ENCODE assay signal across 11 cellular contexts in the genomic region with DNA sequence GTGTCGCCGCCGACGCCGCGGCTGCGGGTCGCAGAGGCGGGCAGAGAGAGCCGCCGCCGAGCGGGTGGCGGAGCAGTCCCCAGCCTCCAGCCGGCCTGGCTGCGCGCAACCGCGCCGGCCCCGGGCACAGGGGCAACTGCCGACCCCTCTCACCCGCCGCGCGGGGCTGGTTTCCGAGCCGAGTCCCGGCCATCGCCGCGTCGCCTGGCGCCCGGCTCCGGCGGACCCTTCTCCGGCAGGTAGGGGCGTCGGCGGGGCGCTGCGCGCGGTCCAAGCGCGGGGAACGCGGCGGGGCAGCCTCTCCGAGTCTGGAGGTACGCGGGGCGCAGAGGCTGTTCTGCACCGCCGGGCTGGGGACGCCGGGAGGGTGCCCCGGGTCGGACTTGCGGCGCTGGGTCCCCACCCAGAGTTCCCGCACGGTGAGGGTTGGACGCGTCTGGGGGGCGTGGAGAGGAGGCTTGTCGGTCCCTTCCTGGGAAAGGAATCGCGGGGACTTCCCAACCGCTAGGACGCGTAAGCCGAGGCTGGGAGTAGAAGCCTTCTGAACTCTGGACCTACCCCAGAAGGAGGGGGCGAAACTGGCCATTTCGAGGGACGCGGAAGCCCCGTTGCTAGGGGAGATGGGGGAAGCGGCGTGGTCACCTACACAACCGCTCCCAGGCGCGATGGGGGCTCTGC.
DNase-seq lines count a peak whose midpoint lies in the region; ATAC-seq and TF ChIP-seq lines count a peak whose summit lies in the region.
"Had no signal": no experiment of that assay in that cellular context is flagged by ENCODE, and none has a peak within 500 bp of the region (broad histone marks: within the 10 kb centered on the region; RNA-seq: fewer than 3 reads in every experiment).

No MANE protein-coding gene starts in this region.

- no peaks in the 10 kb centered on the region for H3K4me1 ChIP-seq in right cardiac atrium (ENCODE audit: control insufficient read depth, insufficient read depth, low read length)
- H3K4me1 ChIP-seq in mesendoderm (ENCODE audit: control insufficient read depth, low read depth, low read length): no peaks in the 10 kb centered on the region

- no peak overlapping the region for H2BK15ac ChIP-seq in mesendoderm (replicated peaks; ENCODE audit: low read depth)

- ATAC-seq in right cardiac atrium (peak in 1 of 2 donors; percentile 26), left ventricle myocardium superior (no peak), HG03460 (IDR thresholded peaks at IDR 0.05; ENCODE audit: unreplicated experiment) (no peak)

- intact Hi-C loops in right cardiac atrium (cut with DNase I): no loop called here
- intact Hi-C loops in left ventricle myocardium superior (cut with micrococcal nuclease): no loop called here

- peak overlapping the region; percentile 80 for H3K56ac ChIP-seq in mesendoderm (ENCODE audit: low read length)

- no peaks in the 10 kb centered on the region for H3K36me3 ChIP-seq in mesendoderm (ENCODE audit: control insufficient read depth, insufficient read depth, low read length)

- H3K79me1 ChIP-seq in mesendoderm (ENCODE audit: low read length): no peaks in the 10 kb centered on the region

- no peak overlapping the region for H2BK120ac ChIP-seq in mesendoderm (ENCODE audit: low read depth, low read length)

- H3K4me2 ChIP-seq in mesendoderm (ENCODE audit: low read length): peak overlapping the region; percentile 87

- TF ChIP-seq CTCF in cardiac fibroblast (IDR thresholded peaks at IDR 0.05; ENCODE audit: low read depth, low read length): no peak

- WGBS in right cardiac atrium: under 1% methylated on average over 84 of the region's 84 CpGs
- no CpG with 5 or more reads among the region's 84 CpGs for WGBS in mesendoderm (ENCODE audit: extremely low coverage, insufficient coverage, low lambda C conversion rate)

- H3K4ac ChIP-seq in mesendoderm (ENCODE audit: low read depth, low read length): no peak overlapping the region

- no peak overlapping the region for H4K8ac ChIP-seq in mesendoderm (ENCODE audit: low read depth, low read length)

- no peaks in the 10 kb centered on the region for H3K9me3 ChIP-seq in right cardiac atrium (ENCODE audit: control insufficient read depth, low read length)

- H3K18ac ChIP-seq in mesendoderm (ENCODE audit: low read length): no peak overlapping the region

- H2AK5ac ChIP-seq in mesendoderm (ENCODE audit: low read length): no peak overlapping the region

- H3K27ac ChIP-seq in right cardiac atrium (ENCODE audit: low read length) (no peak overlapping the region), mesendoderm (ENCODE audit: low read depth, low read length) (no peak overlapping the region)

- H3K79me2 ChIP-seq in mesendoderm (ENCODE audit: control insufficient read depth, insufficient read depth, low read length): no peaks in the 10 kb centered on the region

- H3K23ac ChIP-seq in mesendoderm (ENCODE audit: low read length): no peak overlapping the region

- H4K5ac ChIP-seq in mesendoderm (ENCODE audit: low read length): no peak overlapping the region

- H2BK5ac ChIP-seq in mesendoderm (ENCODE audit: low read length): no peak overlapping the region

- peak overlapping the region; percentile 48 for H3K4me3 ChIP-seq in right cardiac atrium (ENCODE audit: low read length)
- peak overlapping the region; percentile 14 to 31 for H3K4me3 ChIP-seq in cardiac fibroblast (replicated peaks in 1 of 2; ENCODE audit: low read depth in 2 of 2, low read length in 2 of 2)
- H3K4me3 ChIP-seq in mesendoderm (ENCODE audit: low read length): peak overlapping the region; percentile 52

- peak overlapping the region; percentile 57 for H3K9ac ChIP-seq in mesendoderm (ENCODE audit: low read length)

- no peak for DNase-seq in right cardiac atrium
- DNase-seq in left ventricle myocardium superior: no peak
- DNase-seq in cardiac fibroblast (ENCODE audit: low read depth in 2 of 2): peak in 1 of 2 donors; percentile 25
- DNase-seq in mesendoderm: peak; percentile 50
- no peak for DNase-seq in HPDE6-E6E7 (ENCODE audit: extremely low spot score)
- no peak for DNase-seq in NCI-H2227 (lab: John Stamatoyannopoulos, UW; ENCODE audit: unreplicated experiment)
- no peak for DNase-seq in SKM-1 (lab: John Stamatoyannopoulos, UW; ENCODE audit: unreplicated experiment)
- DNase-seq: activated effector memory CD4-positive, alpha-beta T cell treated with anti-CD3 and anti-CD28 coated beads, Interleukin-2, amount 50 U/mL, for 16 hours; DMS79; kidney glomerular epithelial cell had no signal

- H3K27me3 ChIP-seq in right cardiac atrium (ENCODE audit: control insufficient read depth, insufficient read depth) (no peaks in the 10 kb centered on the region), mesendoderm (ENCODE audit: insufficient read depth, low read length, poor library complexity) (peaks cover 5% of the 10 kb centered on the region)
